In genomic region chr6:5584072-5584471, GRCh38 we compare ENCODE assay signal across 23 cellular contexts.
DNase-seq lines count a peak whose midpoint lies in the region; ATAC-seq, FAIRE-seq and TF ChIP-seq lines count a peak whose summit lies in the region.
"Had no signal": no experiment of that assay in that cellular context is flagged by ENCODE, and none has a peak within 500 bp of the region (broad histone marks: within the 10 kb centered on the region; RNA-seq: fewer than 3 reads in every experiment).

No MANE protein-coding gene starts in this region.

- H3K36me3 ChIP-seq in brain microvascular endothelial cell (replicated peaks) (no peaks in the 10 kb centered on the region), left lung (no peaks in the 10 kb centered on the region), Caco-2 (ENCODE audit: control insufficient read depth, insufficient read depth, low read length) (no peaks in the 10 kb centered on the region)
- H3K36me3 ChIP-seq: gastroesophageal sphincter, stomach, uterus had no signal

- in situ Hi-C loops in brain microvascular endothelial cell (cut with HindIII; ENCODE audit: low pct_ligation_motif_present, low sequenced_read_pairs), result no loop called here

- H3K27ac ChIP-seq in brain microvascular endothelial cell (peak overlapping the region; percentile 43), left lung (no peak overlapping the region)
- H3K27ac ChIP-seq: gastroesophageal sphincter, stomach, uterus had no signal

- H3K27me3 Mint-ChIP-seq in HFFc6 (ENCODE audit: insufficient read depth), result no peaks in the 10 kb centered on the region; the same call in 1 of the 2 replicates
- H3K27me3 Mint-ChIP-seq in Caco-2 (ENCODE audit: insufficient read depth, unreplicated experiment), result no peaks in the 10 kb centered on the region
- H3K27me3 Mint-ChIP-seq: activated naive CD4-positive, alpha-beta T cell treated with anti-CD3 and anti-CD28 coated beads, Interleukin-2, amount 50 U/mL, for 24 hours; naive thymus-derived CD4-positive, alpha-beta T cell had no signal

- H3K9me3 ChIP-seq in left lung, result no peaks in the 10 kb centered on the region
- H3K9me3 ChIP-seq in Caco-2, result peaks cover 6% of the 10 kb centered on the region; the same call in 1 of the 2 replicates
- H3K9me3 ChIP-seq: uterus had no signal

- H3K4me3 ChIP-seq in AG04449 (ENCODE audit: low read depth, low read length), result no peak overlapping the region
- H3K4me3 ChIP-seq in brain microvascular endothelial cell (ENCODE audit: low read depth, low read length), result no peak overlapping the region
- no peak overlapping the region for H3K4me3 ChIP-seq in left lung
- no peak overlapping the region for H3K4me3 ChIP-seq in Caco-2 (ENCODE audit: low read depth, low read length)
- H3K4me3 ChIP-seq: gastroesophageal sphincter, stomach, uterus had no signal

- peak overlapping the region; percentile 94 for H3K27ac Mint-ChIP-seq in HFFc6
- H3K27ac Mint-ChIP-seq in Caco-2 (ENCODE audit: unreplicated experiment), result no peak overlapping the region
- H3K27ac Mint-ChIP-seq: activated naive CD4-positive, alpha-beta T cell treated with anti-CD3 and anti-CD28 coated beads, Interleukin-2, amount 50 U/mL, for 24 hours; naive thymus-derived CD4-positive, alpha-beta T cell had no signal

- intact Hi-C loops in left lung (cut with DNase I) (no loop called here), Caco-2 (cut with micrococcal nuclease; ENCODE audit: unreplicated experiment) (loop anchor here (5.0 kb wide), 1 partner anchor 423 kb away; the partner anchor contains the start of gene NRN1)

- peak; percentile 70 for DNase-seq in AG04449 (ENCODE audit: low read depth, low spot score)
- peak; percentile 62 for DNase-seq in HFFc6
- peak; percentile 29 for DNase-seq in brain microvascular endothelial cell
- no peak for DNase-seq in left lung
- DNase-seq in AML-193 (lab: John Stamatoyannopoulos, UW), result no peak
- DNase-seq in Caco-2, result no peak
- DNase-seq in urothelium cell line (ENCODE audit: low spot score), result no peak
- DNase-seq: activated CD4-positive, alpha-beta T cell treated with anti-CD3 and anti-CD28 coated beads, Interleukin-2, amount 50 U/mL, for 48 hours; activated T-cell treated with anti-CD3 and anti-CD28 coated beads, Interleukin-2, amount 50 U/mL, for 1 hour; central memory CD4-positive, alpha-beta T cell; effector memory CD4-positive, alpha-beta T cell; naive thymus-derived CD4-positive, alpha-beta T cell; NCI-H2029; NCI-H510A; PC-3; stomach; uterus had no signal

- no peaks in the 10 kb centered on the region for H3K4me1 ChIP-seq in left lung
- no peaks in the 10 kb centered on the region for H3K4me1 ChIP-seq in Caco-2
- H3K4me1 ChIP-seq: gastroesophageal sphincter, stomach, uterus had no signal

- H3K4me1 Mint-ChIP-seq in HFFc6 (ENCODE audit: low read depth) (peaks cover 17% of the 10 kb centered on the region), Caco-2 (ENCODE audit: low read depth, unreplicated experiment) (no peaks in the 10 kb centered on the region)

- no peak for FAIRE-seq in urothelium cell line (lab: Jason Lieb, UNC)
- FAIRE-seq: D721Med, TTC549 had no signal

- ATAC-seq in left lung (peak; percentile 34), GM18868 (IDR thresholded peaks at IDR 0.05; ENCODE audit: unreplicated experiment) (no peak)
- ATAC-seq: gastroesophageal sphincter; HCT116; naive thymus-derived CD4-positive, alpha-beta T cell; PC-3 had no signal

- H3K27me3 ChIP-seq in brain microvascular endothelial cell (replicated peaks), result no peaks in the 10 kb centered on the region
- H3K27me3 ChIP-seq in left lung, result no peaks in the 10 kb centered on the region
- H3K27me3 ChIP-seq in Caco-2 (replicated peaks; ENCODE audit: control insufficient read depth, insufficient read depth, low read length), result no peaks in the 10 kb centered on the region
- H3K27me3 ChIP-seq: gastroesophageal sphincter, stomach, uterus had no signal

- TF ChIP-seq CTCF in AG04449 (IDR thresholded peaks at IDR 0.05; ENCODE audit: insufficient read depth, low read length, missing control alignments), result no peak
- TF ChIP-seq CTCF in HFFc6 (IDR thresholded peaks at IDR 0.05), result no peak
- TF ChIP-seq CTCF in brain microvascular endothelial cell (IDR thresholded peaks at IDR 0.05; ENCODE audit: low read depth, low read length, missing control alignments), result no peak
- no peak for TF ChIP-seq CTCF in left lung (IDR thresholded peaks at IDR 0.05)
- no peak for TF ChIP-seq CTCF in Caco-2 (IDR thresholded peaks at IDR 0.05; ENCODE audit: insufficient read depth in 1 of 2, low read depth in 1 of 2, low read length in 1 of 2, severe bottlenecking in 1 of 2, unreplicated experiment in 1 of 2)

- peak overlapping the region; percentile 82 for H3K4me3 Mint-ChIP-seq in HFFc6
- H3K4me3 Mint-ChIP-seq in Caco-2 (ENCODE audit: unreplicated experiment), result no peak overlapping the region
- H3K4me3 Mint-ChIP-seq: activated naive CD4-positive, alpha-beta T cell treated with anti-CD3 and anti-CD28 coated beads, Interleukin-2, amount 50 U/mL, for 24 hours had no signal

- CTCF ChIA-PET in AG04449 (lab: Yijun Ruan, JAX) (interaction anchor here (1.3 kb wide), 1 partner anchor 113 kb away, joined by 6 read pairs; no protein-coding TSS in a partner anchor), Caco-2 (lab: Charles Lee) (no interaction called here)

- H3K36me3 Mint-ChIP-seq in HFFc6 (ENCODE audit: low read depth) (peaks cover 10% of the 10 kb centered on the region), Caco-2 (ENCODE audit: insufficient read depth, unreplicated experiment) (no peaks in the 10 kb centered on the region)

- POLR2A ChIA-PET in AG04449 (lab: Yijun Ruan, JAX), result interaction anchor here (0.5 kb wide), 1 partner anchor 700 kb away, joined by 3 read pairs; no protein-coding TSS in a partner anchor
- POLR2A ChIA-PET in Caco-2 (lab: Charles Lee), result no interaction called here

- H3K9me3 Mint-ChIP-seq in HFFc6 (peaks cover 10% of the 10 kb centered on the region), Caco-2 (ENCODE audit: unreplicated experiment) (no peaks in the 10 kb centered on the region)
- H3K9me3 Mint-ChIP-seq: activated naive CD4-positive, alpha-beta T cell treated with anti-CD3 and anti-CD28 coated beads, Interleukin-2, amount 50 U/mL, for 24 hours had no signal

- BruUV-seq in Caco-2 (replicated peaks; lab: Mats Ljungman, UMichigan), result no TSS peak

Comparison
In these comparisons a context has a peak if more than half of its experiments do, and no peak if none do; other contexts are left out.
1. DNase-seq: peak in AG04449 (single experiment), HFFc6 (single experiment) and brain microvascular endothelial cell (single experiment); none in left lung (0 of 2), AML-193 (0 of 2), Caco-2 (0 of 2) and urothelium cell line (single experiment).